ENCODE assay signal across 8 cellular contexts in the genomic region with DNA sequence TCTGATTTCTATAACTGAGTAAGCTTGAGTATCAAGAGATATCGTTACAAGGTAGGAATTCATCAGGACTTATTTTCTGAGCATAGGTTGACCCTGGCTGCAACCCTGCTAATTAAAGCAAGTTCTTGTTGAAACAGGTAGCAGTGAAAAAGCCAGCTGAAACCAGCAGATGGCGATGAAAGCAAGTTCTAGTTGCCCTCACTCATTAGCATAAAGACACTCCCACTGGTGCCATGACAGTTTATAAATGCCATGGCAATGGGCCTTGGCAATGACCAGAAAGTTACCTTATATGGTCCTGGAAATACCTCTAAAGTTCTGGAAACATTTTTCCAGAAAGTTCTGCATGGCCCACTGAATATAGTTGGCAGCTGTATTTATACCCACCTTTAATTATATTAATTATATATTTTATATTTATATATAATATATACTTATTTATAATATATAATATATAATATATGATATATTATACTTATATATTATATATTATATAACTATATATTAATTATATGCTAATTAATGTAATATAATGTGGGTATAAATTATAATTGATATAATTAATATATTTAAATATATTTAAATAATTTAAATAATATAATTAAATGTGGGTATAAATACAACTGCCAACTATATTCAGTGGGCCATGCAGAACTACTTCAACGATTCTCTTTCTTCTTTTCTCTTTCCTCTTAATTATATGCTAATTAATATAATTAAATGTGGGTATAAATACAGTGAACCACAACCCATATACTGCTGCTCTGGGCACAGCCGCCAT.
DNase-seq lines count a peak whose midpoint lies in the region; ATAC-seq and TF ChIP-seq lines count a peak whose summit lies in the region.

No MANE protein-coding gene starts in this region.

- in situ Hi-C loops in astrocyte of the spinal cord (cut with HindIII; ENCODE audit: low sequenced_read_pairs), result no loop called here
- in situ Hi-C loops in gastrocnemius medialis (cut with MboI; ENCODE audit: low sequenced_read_pairs in 4 of 4), result no loop called here

- no peaks in the 10 kb centered on the region for H3K27me3 ChIP-seq in gastrocnemius medialis

- TF ChIP-seq POLR2A in gastrocnemius medialis (IDR thresholded peaks at IDR 0.05), result no peak

- no peaks in the 10 kb centered on the region for H3K4me1 ChIP-seq in gastrocnemius medialis

- peak; percentile 44 for TF ChIP-seq CTCF in astrocyte of the spinal cord (IDR thresholded peaks at IDR 0.05; ENCODE audit: low read depth, low read length)
- TF ChIP-seq CTCF in osteocyte (IDR thresholded peaks at IDR 0.05), result peak; percentile 38
- TF ChIP-seq CTCF in gastrocnemius medialis (IDR thresholded peaks at IDR 0.05 in 4 of 5, conservative IDR thresholded peaks at IDR 0.05 in 1 of 5), result no peak

- no peak overlapping the region for H3K27ac ChIP-seq in gastrocnemius medialis

- H3K9me3 ChIP-seq in gastrocnemius medialis, result no peaks in the 10 kb centered on the region

- H3K4me3 Mint-ChIP-seq in osteocyte (ENCODE audit: unreplicated experiment), result no peak overlapping the region

- no peak overlapping the region for H3K4me3 ChIP-seq in astrocyte of the spinal cord (ENCODE audit: low read depth, low read length)
- no peak overlapping the region for H3K4me3 ChIP-seq in gastrocnemius medialis

- no peak overlapping the region for H3K27ac Mint-ChIP-seq in osteocyte (ENCODE audit: unreplicated experiment)

- no peaks in the 10 kb centered on the region for H3K36me3 ChIP-seq in gastrocnemius medialis

- ATAC-seq in HG02642 (IDR thresholded peaks at IDR 0.05; ENCODE audit: poor library complexity, unreplicated experiment) (peak; percentile 85), gastrocnemius medialis (no peak)

- no peaks in the 10 kb centered on the region for H3K9me3 Mint-ChIP-seq in osteocyte (ENCODE audit: unreplicated experiment)

- no peaks in the 10 kb centered on the region for H3K4me1 Mint-ChIP-seq in osteocyte (ENCODE audit: unreplicated experiment)

- no peaks in the 10 kb centered on the region for H3K36me3 Mint-ChIP-seq in osteocyte (ENCODE audit: unreplicated experiment)

- no peaks in the 10 kb centered on the region for H3K27me3 Mint-ChIP-seq in osteocyte (ENCODE audit: unreplicated experiment)

- intact Hi-C loops in gastrocnemius medialis (cut with DNase I; ENCODE audit: low total_unique reads), result no loop called here

- peak; percentile 26 for DNase-seq in NCI-H1694 (lab: John Stamatoyannopoulos, UW)
- DNase-seq in NCI-H1694 treated with DMSO at 0.1 percent for 48 hours (lab: John Stamatoyannopoulos, UW), result no peak
- peak; percentile 8 for DNase-seq in NCI-H187 treated with DMSO at 0.1 percent for 48 hours (lab: John Stamatoyannopoulos, UW)
- DNase-seq in astrocyte of the spinal cord (ENCODE audit: low read depth, low spot score), result peak; percentile 31
- no peak for DNase-seq in osteocyte (ENCODE audit: extremely low spot score, unreplicated experiment)
- DNase-seq in gastrocnemius medialis, result no peak
- no peak for DNase-seq in activated CD8-positive, alpha-beta memory T cell treated with anti-CD3 and anti-CD28 coated beads, Interleukin-2, amount 50 U/mL, for 4 hours

Comparison
In these comparisons a context has a peak if more than half of its experiments do, and no peak if none do; other contexts are left out.
1. DNase-seq: peak in NCI-H1694 (single experiment), NCI-H187 treated with DMSO at 0.1 percent for 48 hours (single experiment) and astrocyte of the spinal cord (single experiment); none in NCI-H1694 treated with DMSO at 0.1 percent for 48 hours (single experiment), osteocyte (single experiment), gastrocnemius medialis (0 of 2) and activated CD8-positive, alpha-beta memory T cell treated with anti-CD3 and anti-CD28 coated beads, Interleukin-2, amount 50 U/mL, for 4 hours (single experiment).
2. CTCF ChIP-seq: peak in astrocyte of the spinal cord (single experiment) and osteocyte (single experiment); none in gastrocnemius medialis (0 of 5).